Comparison of ENCODE assay signal across 1 cellular context in the genomic region with DNA sequence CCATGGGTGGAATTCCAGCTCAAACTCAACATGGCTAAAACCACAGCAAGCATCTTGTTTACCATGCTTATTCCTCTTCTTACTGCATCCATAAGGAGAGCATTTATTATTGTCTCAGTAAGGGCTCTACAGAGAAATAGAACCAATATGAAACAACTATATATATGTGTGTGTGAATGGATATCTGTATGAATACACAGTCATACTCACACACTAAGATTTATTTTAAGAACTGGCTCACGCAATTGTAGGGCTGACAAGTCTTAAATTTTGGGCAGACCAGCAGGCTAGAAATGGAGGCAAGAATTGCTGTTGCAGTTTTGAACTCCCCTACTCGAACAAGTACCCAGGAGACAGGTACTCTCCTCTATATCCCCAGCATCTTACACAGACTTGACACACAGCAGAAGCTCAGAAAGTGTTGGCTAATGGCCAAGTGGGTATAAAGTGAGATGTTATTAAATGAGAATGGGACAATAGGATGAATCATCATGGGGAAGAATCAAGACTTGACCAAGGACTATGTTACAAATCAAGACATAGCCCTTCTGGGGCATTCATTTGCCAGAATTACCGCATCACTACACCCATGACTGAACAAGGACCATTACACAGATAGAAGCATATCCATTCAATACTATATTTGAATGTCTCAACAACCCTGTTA.
TF ChIP-seq lines count a peak whose summit lies in the region.

No MANE protein-coding gene starts in this region.

TF ChIP-seq in K562, 482 proteins besides CTCF, POLR2A, EP300 and RAD21:
- TF ChIP-seq RFX1 (IDR thresholded peaks at IDR 0.05) (no peak), GATAD2B (IDR thresholded peaks at IDR 0.05; ENCODE audit: borderline replicate concordance) (no peak), NFIC (IDR thresholded peaks at IDR 0.05) (peak; percentile 62), CAMTA2 (CRISPR knock-in tag; conservative IDR thresholded peaks at IDR 0.05) (no peak)
TF ChIP-seq in K562: peak in this region for 1.
